In genomic region chr15:59867436-59867835, GRCh38 we compare ENCODE assay signal across 16 cellular contexts.
DNase-seq lines count a peak whose midpoint lies in the region; ATAC-seq and TF ChIP-seq lines count a peak whose summit lies in the region.
"Had no signal": no experiment of that assay in that cellular context is flagged by ENCODE, and none has a peak within 500 bp of the region (broad histone marks: within the 10 kb centered on the region; RNA-seq: fewer than 3 reads in every experiment).

No MANE protein-coding gene starts in this region.

- H3K27me3 ChIP-seq in SJCRH30: no peaks in the 10 kb centered on the region
- H3K27me3 ChIP-seq: BLaER1 had no signal

- no peak overlapping the region for H3K4me3 Mint-ChIP-seq in osteocyte (ENCODE audit: unreplicated experiment)
- no peak overlapping the region for H3K4me3 Mint-ChIP-seq in activated CD8-positive, alpha-beta T cell treated with anti-CD3 and anti-CD28 coated beads, Interleukin-2, amount 10 ng/mL, durations not matched to agents 7 days and 5 days
- H3K4me3 Mint-ChIP-seq: CD8-positive, alpha-beta memory T cell; GM23338 had no signal

- H3K27ac Mint-ChIP-seq in osteocyte (ENCODE audit: unreplicated experiment): no peak overlapping the region
- no peak overlapping the region for H3K27ac Mint-ChIP-seq in activated CD8-positive, alpha-beta T cell treated with anti-CD3 and anti-CD28 coated beads, Interleukin-2, amount 10 ng/mL, durations not matched to agents 7 days and 5 days
- H3K27ac Mint-ChIP-seq: CD8-positive, alpha-beta memory T cell; GM23338 had no signal

- no peaks in the 10 kb centered on the region for H3K36me3 Mint-ChIP-seq in osteocyte (ENCODE audit: unreplicated experiment)
- H3K36me3 Mint-ChIP-seq in activated CD8-positive, alpha-beta T cell treated with anti-CD3 and anti-CD28 coated beads, Interleukin-2, amount 10 ng/mL, durations not matched to agents 7 days and 5 days (ENCODE audit: low read depth): no peaks in the 10 kb centered on the region
- H3K36me3 Mint-ChIP-seq: CD8-positive, alpha-beta memory T cell had no signal

- POLR2A ChIA-PET in activated CD8-positive, alpha-beta T cell treated with anti-CD3 and anti-CD28 coated beads, Interleukin-2, amount 10 ng/mL, durations not matched to agents 7 days and 5 days (lab: Charles Lee): no interaction called here

- H3K27me3 Mint-ChIP-seq in osteocyte (ENCODE audit: unreplicated experiment): peaks cover 3% of the 10 kb centered on the region
- H3K27me3 Mint-ChIP-seq in activated CD8-positive, alpha-beta T cell treated with anti-CD3 and anti-CD28 coated beads, Interleukin-2, amount 10 ng/mL, durations not matched to agents 7 days and 5 days (ENCODE audit: low read depth): peaks cover 9% of the 10 kb centered on the region

- TF ChIP-seq CTCF in osteocyte (IDR thresholded peaks at IDR 0.05): no peak

- no peaks in the 10 kb centered on the region for H3K9me3 ChIP-seq in SJCRH30 (replicated peaks)
- H3K9me3 ChIP-seq: BLaER1, Caco-2 had no signal

- peaks cover 23% of the 10 kb centered on the region for H3K4me1 ChIP-seq in SJCRH30
- H3K4me1 ChIP-seq: BLaER1, Caco-2 had no signal

- no peak for ATAC-seq in activated CD8-positive, alpha-beta T cell treated with anti-CD3 and anti-CD28 coated beads, Interleukin-2, amount 10 ng/mL, durations not matched to agents 7 days and 5 days
- ATAC-seq in HG03097 (IDR thresholded peaks at IDR 0.05; ENCODE audit: low FRiP score, unreplicated experiment): no peak
- ATAC-seq: GM12878, GM23338, HepG2 had no signal

- peak overlapping the region; percentile 1; the same call in 1 of the 2 replicates for H3K27ac ChIP-seq in SJCRH30
- H3K27ac ChIP-seq: 22Rv1, BLaER1 had no signal

- H3K4me1 Mint-ChIP-seq in osteocyte (ENCODE audit: unreplicated experiment): no peaks in the 10 kb centered on the region
- H3K4me1 Mint-ChIP-seq in activated CD8-positive, alpha-beta T cell treated with anti-CD3 and anti-CD28 coated beads, Interleukin-2, amount 10 ng/mL, durations not matched to agents 7 days and 5 days (ENCODE audit: low read depth): no peaks in the 10 kb centered on the region
- H3K4me1 Mint-ChIP-seq: CD8-positive, alpha-beta memory T cell had no signal

- H3K36me3 ChIP-seq in SJCRH30: no peaks in the 10 kb centered on the region
- H3K36me3 ChIP-seq: BLaER1 had no signal

- CTCF ChIA-PET in activated CD8-positive, alpha-beta T cell treated with anti-CD3 and anti-CD28 coated beads, Interleukin-2, amount 10 ng/mL, durations not matched to agents 7 days and 5 days (lab: Charles Lee): no interaction called here

- no peaks in the 10 kb centered on the region for H3K9me3 Mint-ChIP-seq in osteocyte (ENCODE audit: unreplicated experiment)
- no peaks in the 10 kb centered on the region for H3K9me3 Mint-ChIP-seq in activated CD8-positive, alpha-beta T cell treated with anti-CD3 and anti-CD28 coated beads, Interleukin-2, amount 10 ng/mL, durations not matched to agents 7 days and 5 days (ENCODE audit: insufficient read depth)
- H3K9me3 Mint-ChIP-seq: CD8-positive, alpha-beta memory T cell; GM23338 had no signal

- H3K4me3 ChIP-seq in SJCRH30: no peak overlapping the region
- H3K4me3 ChIP-seq: BLaER1, GM12878, GM23338 had no signal

- DNase-seq in DMS 273 (lab: John Stamatoyannopoulos, UW; ENCODE audit: unreplicated experiment): peak; percentile 24
- no peak for DNase-seq in DMS 273 treated with DMSO at 0.1 percent for 48 hours (lab: John Stamatoyannopoulos, UW)
- peak; percentile 72 for DNase-seq in NCI-H1694 treated with DMSO at 0.1 percent for 48 hours (lab: John Stamatoyannopoulos, UW)
- no peak for DNase-seq in SJCRH30
- peak; percentile 46 for DNase-seq in osteocyte (ENCODE audit: extremely low spot score, unreplicated experiment)
- no peak for DNase-seq in activated CD8-positive, alpha-beta T cell treated with anti-CD3 and anti-CD28 coated beads, Interleukin-2, amount 10 ng/mL, durations not matched to agents 7 days and 5 days
- no peak for DNase-seq in NCI-H187 (lab: John Stamatoyannopoulos, UW)
- DNase-seq: Caco-2; CD8-positive, alpha-beta memory T cell; H7 had no signal

Comparison
In these comparisons a context has a peak if more than half of its experiments do, and no peak if none do; other contexts are left out.
1. DNase-seq: peak in DMS 273 (single experiment), NCI-H1694 treated with DMSO at 0.1 percent for 48 hours (single experiment) and osteocyte (single experiment); none in DMS 273 treated with DMSO at 0.1 percent for 48 hours (single experiment), SJCRH30 (0 of 2), activated CD8-positive, alpha-beta T cell treated with anti-CD3 and anti-CD28 coated beads, Interleukin-2, amount 10 ng/mL, durations not matched to agents 7 days and 5 days (single experiment) and NCI-H187 (0 of 2).